ENCODE assay signal across 17 cellular contexts in genomic region chr20:9572690-9573089, GRCh38. TPM values are rescaled to one million over a fixed set of nuclear protein-coding genes. Genes with fewer than 3 reads are reported as not detected.
"Had no signal": no experiment of that assay in that cellular context is flagged by ENCODE, and none has a peak within 500 bp of the region (broad histone marks: within the 10 kb centered on the region; RNA-seq: fewer than 3 reads in every experiment).

No MANE protein-coding gene starts in this region.

- H2AFZ ChIP-seq: parathyroid adenoma had no signal

- H3K4me3 ChIP-seq: cardiac muscle cell, heart left ventricle, SK-N-MC, skin epidermis, transverse colon had no signal

- DNase-seq: activated CD4-positive, alpha-beta T cell treated with anti-CD3 and anti-CD28 coated beads, Interleukin-2, amount 50 U/mL, for 4 hours; activated CD8-positive, alpha-beta memory T cell treated with anti-CD3 and anti-CD28 coated beads, Interleukin-2, amount 10 ng/mL, durations not matched to agents 7 days and 5 days; activated naive CD4-positive, alpha-beta T cell; activated naive CD8-positive, alpha-beta T cell treated with anti-CD3 and anti-CD28 coated beads, Interleukin-2, amount 50 U/mL, for 24 hours; activated T-cell treated with anti-CD3 and anti-CD28 coated beads, Interleukin-2, amount 50 U/mL, for 72 hours; foreskin melanocyte; heart left ventricle; left colon; mammary epithelial cell; transverse colon had no signal

- H3K27ac ChIP-seq: cardiac muscle cell, heart left ventricle, parathyroid adenoma, SK-N-MC, skin epidermis, transverse colon had no signal

- H3K9me3 ChIP-seq: transverse colon had no signal

- ATAC-seq: activated CD8-positive, alpha-beta memory T cell treated with anti-CD3 and anti-CD28 coated beads, Interleukin-2, amount 10 ng/mL, durations not matched to agents 7 days and 5 days; activated naive CD8-positive, alpha-beta T cell treated with anti-CD3 and anti-CD28 coated beads, Interleukin-2, amount 50 U/mL, for 24 hours; activated T-cell treated with anti-CD3 and anti-CD28 coated beads, Interleukin-2, amount 50 U/mL, for 72 hours; heart left ventricle; left colon; natural killer cell treated with Interleukin-12 subunit alpha and Interleukin-12 subunit beta and Interleukin-15 and Interleukin-18, amount 100 ng/mL, for 72 hours; stimulated activated effector memory CD8-positive, alpha-beta T cell treated with anti-CD3 and anti-CD28 coated beads, Interleukin-12 subunit alpha, Interleukin-12 subunit beta, amount 100 ng/mL, for 72 hours had no signal

- H3K27me3 ChIP-seq: cardiac muscle cell, transverse colon had no signal

- H3K36me3 ChIP-seq: cardiac muscle cell, heart left ventricle, transverse colon had no signal

- H3K4me1 ChIP-seq: heart left ventricle, parathyroid adenoma, transverse colon had no signal

- H3K9ac ChIP-seq: parathyroid adenoma had no signal

RNA-seq across cellular contexts. Expression of gene LAMP5, which starts 58.3 kb away (rescaled TPM):
- polyA plus RNA-seq: endothelial cell of umbilical vein had no signal
